Comparison of ENCODE assay signal across 1 cellular context in genomic region chr11:67629386-67630229, GRCh38.
TF ChIP-seq lines count a peak whose summit lies in the region.

A gene with protein sequence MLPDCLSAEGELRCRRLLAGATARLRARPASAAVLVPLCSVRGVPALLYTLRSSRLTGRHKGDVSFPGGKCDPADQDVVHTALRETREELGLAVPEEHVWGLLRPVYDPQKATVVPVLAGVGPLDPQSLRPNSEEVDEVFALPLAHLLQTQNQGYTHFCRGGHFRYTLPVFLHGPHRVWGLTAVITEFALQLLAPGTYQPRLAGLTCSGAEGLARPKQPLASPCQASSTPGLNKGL (minus strand): TSS chr11:67629937. CDS start chr11:67629911, 26 bp downstream.

TF ChIP-seq in GM12878, 131 proteins besides CTCF, POLR2A, EP300 and RAD21 (continued from another document and continues in another):
- TF ChIP-seq CEBPZ (IDR thresholded peaks at IDR 0.05; ENCODE audit: low read depth, low read length) (no peak), ZZZ3 (IDR thresholded peaks at IDR 0.05; ENCODE audit: control insufficient read depth, insufficient read length, low read depth) (no peak), RAD51 (IDR thresholded peaks at IDR 0.05) (no peak), NFYA (IDR thresholded peaks at IDR 0.05; ENCODE audit: borderline replicate concordance, low read depth, low read length) (no peak), ZNF384 (IDR thresholded peaks at IDR 0.05; ENCODE audit: borderline replicate concordance, low read depth, low read length) (no peak), ATF7 (IDR thresholded peaks at IDR 0.05; ENCODE audit: low read depth) (no peak), SIX5 (IDR thresholded peaks at IDR 0.05; ENCODE audit: low read depth, low read length, severe bottlenecking) (no peak), RUNX3 (IDR thresholded peaks at IDR 0.05; ENCODE audit: low read length) (no peak), SMC3 (IDR thresholded peaks at IDR 0.05; ENCODE audit: borderline replicate concordance, low read length) (peak; percentile 79), POLR2AphosphoS5 (IDR thresholded peaks at IDR 0.05; ENCODE audit: low read length) (0 out of 2 replicates have a peak, but pooled peaks have one; percentile 34), EZH2 (IDR thresholded peaks at IDR 0.05; ENCODE audit: borderline replicate concordance, control insufficient read depth, low read depth, low read length) (no peak), ZNF274 (IDR thresholded peaks at IDR 0.05; ENCODE audit: insufficient read depth, insufficient read length) (no peak), CUX1 (IDR thresholded peaks at IDR 0.05; ENCODE audit: insufficient replicate concordance, low read depth, low read length) (no peak), EED (IDR thresholded peaks at IDR 0.05; ENCODE audit: low read depth) (peak; percentile 39; the same call in 1 of the 2 replicates), PML (IDR thresholded peaks at IDR 0.05; ENCODE audit: low read length) (no peak), SMAD5 (IDR thresholded peaks at IDR 0.05; ENCODE audit: low read depth) (no peak), IKZF1 (conservative IDR thresholded peaks at IDR 0.05) (peak; percentile 90), IKZF2 (IDR thresholded peaks at IDR 0.05) (peak; percentile 28 to 37; a peak in 2 of 4 replicates), SPI1 (IDR thresholded peaks at IDR 0.05; ENCODE audit: borderline replicate concordance, insufficient read depth, low read depth, low read length) (no peak), E2F8 (IDR thresholded peaks at IDR 0.05; ENCODE audit: low read depth, partially characterized antibody) (no peak), NRF1 (conservative IDR thresholded peaks at IDR 0.05; ENCODE audit: low read depth, low read length) (no peak), ZNF592 (IDR thresholded peaks at IDR 0.05) (peak; percentile 67; the same call in 1 of the 2 replicates), E4F1 (IDR thresholded peaks at IDR 0.05; ENCODE audit: borderline replicate concordance, partially characterized antibody) (no peak), BCL3 (IDR thresholded peaks at IDR 0.05; ENCODE audit: borderline replicate concordance, insufficient read depth, low read depth, low read length, poor library complexity, severe bottlenecking) (no peak), WRNIP1 (IDR thresholded peaks at IDR 0.05; ENCODE audit: borderline replicate concordance, low read depth, low read length) (no peak), NFXL1 (IDR thresholded peaks at IDR 0.05; ENCODE audit: borderline replicate concordance) (no peak; the same call in 1 of the 2 replicates), POLR2AphosphoS2 (IDR thresholded peaks at IDR 0.05; ENCODE audit: low read depth, low read length) (no peak), CREB1 (IDR thresholded peaks at IDR 0.05; ENCODE audit: low read depth) (peak; percentile 71; the same call in 1 of the 2 replicates)
- TF ChIP-seq, protein P1, sequence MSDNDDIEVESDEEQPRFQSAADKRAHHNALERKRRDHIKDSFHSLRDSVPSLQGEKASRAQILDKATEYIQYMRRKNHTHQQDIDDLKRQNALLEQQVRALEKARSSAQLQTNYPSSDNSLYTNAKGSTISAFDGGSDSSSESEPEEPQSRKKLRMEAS (IDR thresholded peaks at IDR 0.05; ENCODE audit: low read depth, low read length), result peak; percentile 75; the same call in 1 of the 2 replicates
- TF ChIP-seq, protein P2, sequence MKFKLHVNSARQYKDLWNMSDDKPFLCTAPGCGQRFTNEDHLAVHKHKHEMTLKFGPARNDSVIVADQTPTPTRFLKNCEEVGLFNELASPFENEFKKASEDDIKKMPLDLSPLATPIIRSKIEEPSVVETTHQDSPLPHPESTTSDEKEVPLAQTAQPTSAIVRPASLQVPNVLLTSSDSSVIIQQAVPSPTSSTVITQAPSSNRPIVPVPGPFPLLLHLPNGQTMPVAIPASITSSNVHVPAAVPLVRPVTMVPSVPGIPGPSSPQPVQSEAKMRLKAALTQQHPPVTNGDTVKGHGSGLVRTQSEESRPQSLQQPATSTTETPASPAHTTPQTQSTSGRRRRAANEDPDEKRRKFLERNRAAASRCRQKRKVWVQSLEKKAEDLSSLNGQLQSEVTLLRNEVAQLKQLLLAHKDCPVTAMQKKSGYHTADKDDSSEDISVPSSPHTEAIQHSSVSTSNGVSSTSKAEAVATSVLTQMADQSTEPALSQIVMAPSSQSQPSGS (IDR thresholded peaks at IDR 0.05; ENCODE audit: low read length), result no peak
